In genomic region chr11:1863352-1864215, GRCh38 we compare ENCODE assay signal across 8 cellular contexts. TPM values are rescaled to one million over a fixed set of nuclear protein-coding genes. Genes with fewer than 3 reads are reported as not detected.
DNase-seq lines count a peak whose midpoint lies in the region; ATAC-seq and FAIRE-seq lines count a peak whose summit lies in the region.

No MANE protein-coding gene starts in this region.

- no peak for ATAC-seq in activated CD8-positive, alpha-beta memory T cell treated with anti-CD3 and anti-CD28 coated beads, Interleukin-2, amount 10 ng/mL, durations not matched to agents 7 days and 5 days

- peak; percentile 19 for DNase-seq in DMS53 treated with DMSO at 0.1 percent for 48 hours (lab: John Stamatoyannopoulos, UW; ENCODE audit: unreplicated experiment)
- DNase-seq in NCI-H748 treated with DMSO at 0.1 percent for 48 hours (lab: John Stamatoyannopoulos, UW), result peak; percentile 4
- DNase-seq in epidermal melanocyte (ENCODE audit: insufficient read length, low spot score), result peak; percentile 95
- DNase-seq in midbrain (lab: John Stamatoyannopoulos, UW), result peak; percentile 67
- peak; percentile 80 for DNase-seq in urothelium cell line (ENCODE audit: low spot score)
- DNase-seq in SIG-M5 treated with dmso at 0.1 percent for 504 hours (lab: John Stamatoyannopoulos, UW; ENCODE audit: unreplicated experiment), result no peak
- DNase-seq in activated CD8-positive, alpha-beta memory T cell treated with anti-CD3 and anti-CD28 coated beads, Interleukin-2, amount 10 ng/mL, durations not matched to agents 7 days and 5 days, result no peak
- no peak for DNase-seq in NCI-H82 treated with DMSO at 0.1 percent for 48 hours (lab: John Stamatoyannopoulos, UW; ENCODE audit: unreplicated experiment)

- peaks cover 11% of the 10 kb centered on the region for H3K4me1 Mint-ChIP-seq in activated CD8-positive, alpha-beta memory T cell treated with anti-CD3 and anti-CD28 coated beads, Interleukin-2, amount 10 ng/mL, durations not matched to agents 7 days and 5 days

- H3K27ac Mint-ChIP-seq in activated CD8-positive, alpha-beta memory T cell treated with anti-CD3 and anti-CD28 coated beads, Interleukin-2, amount 10 ng/mL, durations not matched to agents 7 days and 5 days, result no peak overlapping the region

- H3K36me3 Mint-ChIP-seq in activated CD8-positive, alpha-beta memory T cell treated with anti-CD3 and anti-CD28 coated beads, Interleukin-2, amount 10 ng/mL, durations not matched to agents 7 days and 5 days, result peaks cover 8% of the 10 kb centered on the region

- H3K4me3 Mint-ChIP-seq in activated CD8-positive, alpha-beta memory T cell treated with anti-CD3 and anti-CD28 coated beads, Interleukin-2, amount 10 ng/mL, durations not matched to agents 7 days and 5 days, result no peak overlapping the region

- CTCF ChIA-PET in activated CD8-positive, alpha-beta memory T cell treated with anti-CD3 and anti-CD28 coated beads, Interleukin-2, amount 10 ng/mL, durations not matched to agents 7 days and 5 days (lab: Charles Lee), result interaction anchor here (1.2 kb wide), 1 partner anchor 170 kb away, joined by 7 read pairs; no protein-coding TSS in a partner anchor

- no peaks in the 10 kb centered on the region for H3K9me3 Mint-ChIP-seq in activated CD8-positive, alpha-beta memory T cell treated with anti-CD3 and anti-CD28 coated beads, Interleukin-2, amount 10 ng/mL, durations not matched to agents 7 days and 5 days (ENCODE audit: low read depth)

- H3K27me3 Mint-ChIP-seq in activated CD8-positive, alpha-beta memory T cell treated with anti-CD3 and anti-CD28 coated beads, Interleukin-2, amount 10 ng/mL, durations not matched to agents 7 days and 5 days, result no peaks in the 10 kb centered on the region

- peak; percentile 88 for FAIRE-seq in urothelium cell line (lab: Jason Lieb, UNC)

RNA-seq across cellular contexts. Expression of gene LSP1, which starts 10.7 kb away (rescaled TPM):
- total RNA-seq in activated CD8-positive, alpha-beta memory T cell treated with anti-CD3 and anti-CD28 coated beads, Interleukin-2, amount 10 ng/mL, durations not matched to agents 7 days and 5 days, result 100 to 1,000 TPM; 574 to 702 TPM

RNA-seq across cellular contexts. Expression of gene TNNI2, which starts 24.8 kb away (rescaled TPM):
- total RNA-seq in activated CD8-positive, alpha-beta memory T cell treated with anti-CD3 and anti-CD28 coated beads, Interleukin-2, amount 10 ng/mL, durations not matched to agents 7 days and 5 days, result 1 to 10 TPM in 1 of 2 experiments, not detected in 1; 1.0 TPM

RNA-seq across cellular contexts. Expression of gene PRR33, which starts 28.1 kb away (rescaled TPM):
- not detected for total RNA-seq in activated CD8-positive, alpha-beta memory T cell treated with anti-CD3 and anti-CD28 coated beads, Interleukin-2, amount 10 ng/mL, durations not matched to agents 7 days and 5 days

RNA-seq across cellular contexts. Expression of gene SYT8, which starts 28.8 kb away (rescaled TPM):
- not detected for total RNA-seq in activated CD8-positive, alpha-beta memory T cell treated with anti-CD3 and anti-CD28 coated beads, Interleukin-2, amount 10 ng/mL, durations not matched to agents 7 days and 5 days

RNA-seq across cellular contexts. Expression of gene TNNT3, which starts 55.9 kb away (rescaled TPM):
- 1 to 10 TPM; 1.1 to 7.6 TPM for total RNA-seq in activated CD8-positive, alpha-beta memory T cell treated with anti-CD3 and anti-CD28 coated beads, Interleukin-2, amount 10 ng/mL, durations not matched to agents 7 days and 5 days

Comparison
In these comparisons a context has a peak if more than half of its experiments do, and no peak if none do; other contexts are left out.
1. DNase-seq: peak in DMS53 treated with DMSO at 0.1 percent for 48 hours (single experiment), NCI-H748 treated with DMSO at 0.1 percent for 48 hours (single experiment), epidermal melanocyte (single experiment), midbrain (single experiment) and urothelium cell line (single experiment); none in SIG-M5 treated with dmso at 0.1 percent for 504 hours (single experiment), activated CD8-positive, alpha-beta memory T cell treated with anti-CD3 and anti-CD28 coated beads, Interleukin-2, amount 10 ng/mL, durations not matched to agents 7 days and 5 days (single experiment) and NCI-H82 treated with DMSO at 0.1 percent for 48 hours (single experiment).